8 cellular contexts compared by ENCODE assay signal in the genomic region with DNA sequence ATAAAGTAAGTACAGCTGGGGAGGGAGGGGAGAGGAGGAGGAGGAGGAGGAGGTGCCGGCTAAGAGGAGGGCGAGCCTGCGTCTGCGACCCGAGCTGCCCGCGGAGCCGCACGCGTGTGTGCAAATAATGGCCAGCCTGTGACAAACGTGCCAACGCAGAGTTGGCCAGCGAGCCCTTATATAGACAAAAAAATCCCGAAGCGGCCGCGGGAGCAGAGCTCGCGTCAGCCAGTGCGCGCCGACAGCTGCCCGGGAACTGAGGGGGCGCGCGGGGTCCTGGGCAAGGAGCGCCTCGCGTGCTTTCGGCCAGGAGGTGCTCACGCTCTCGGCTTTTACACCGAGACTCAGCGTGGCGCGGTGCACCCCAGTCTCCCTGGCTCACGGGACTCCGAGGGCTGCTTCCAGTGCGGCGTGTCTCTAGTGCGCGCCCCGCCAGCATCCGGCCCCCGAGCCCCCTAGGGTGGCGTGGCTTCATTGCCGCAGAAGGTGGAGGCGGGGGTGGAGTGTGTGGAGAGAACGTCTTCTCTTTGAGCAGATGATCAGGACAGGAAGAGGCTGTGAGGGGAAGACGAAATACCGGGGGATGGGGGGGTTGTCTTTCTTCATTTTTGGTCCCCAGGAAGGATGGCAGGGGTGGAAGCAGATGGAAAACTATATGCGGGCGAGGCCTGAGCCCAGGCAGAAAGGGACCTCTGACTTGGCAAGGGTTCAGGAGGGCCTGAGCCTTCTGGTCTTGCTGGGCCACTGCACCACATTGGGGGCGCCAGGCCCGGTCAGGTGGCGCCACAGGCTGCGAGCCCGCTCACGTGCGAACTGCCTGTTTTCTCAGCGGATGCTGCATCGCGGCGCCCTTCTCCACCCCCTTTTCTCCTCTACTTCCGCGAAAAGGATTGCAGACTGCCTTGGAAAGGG. TPM values are rescaled to one million over a fixed set of nuclear protein-coding genes. Genes with fewer than 3 reads are reported as not detected.
DNase-seq lines count a peak whose midpoint lies in the region; ATAC-seq and TF ChIP-seq lines count a peak whose summit lies in the region.

No MANE protein-coding gene starts in this region.

- H3K27me3 ChIP-seq in mucosa of rectum (ENCODE audit: control insufficient read depth in 2 of 2, insufficient read depth in 2 of 2, low read length in 2 of 2), result no peaks in the 10 kb centered on the region

- peak overlapping the region; percentile 47; the same call in 1 of the 2 replicates for H3K27ac ChIP-seq in C4-2B
- H3K27ac ChIP-seq in mucosa of rectum (ENCODE audit: low read depth in 2 of 2, low read length in 2 of 2), result peak overlapping the region; percentile 86 to 87

- H3K4me3 ChIP-seq in epithelial cell of proximal tubule (ENCODE audit: low read depth, low read length), result peak overlapping the region; percentile 73
- H3K4me3 ChIP-seq in mucosa of rectum (ENCODE audit: low read length in 2 of 2), result peak overlapping the region; percentile 85 to 91

- peak; percentile 69 for DNase-seq in NK-92 treated with Interleukin-12 subunit alpha and Interleukin-12 subunit beta, amount 100 ng/mL, for 24 hours (lab: John Stamatoyannopoulos, UW)
- DNase-seq in activated CD8-positive, alpha-beta memory T cell treated with anti-CD3 and anti-CD28 coated beads, Interleukin-2, amount 50 U/mL, for 48 hours, result peak; percentile 88
- no peak for DNase-seq in epithelial cell of proximal tubule (ENCODE audit: low read depth)
- DNase-seq in stimulated activated CD8-positive, alpha-beta memory T cell treated with anti-CD3 and anti-CD28 coated beads, Interleukin-4, amount 100 ng/mL, for 24 hours (ENCODE audit: low read depth), result peak; percentile 74

- peak; percentile 46 for ATAC-seq in GM19438 (IDR thresholded peaks at IDR 0.05; ENCODE audit: low read depth, unreplicated experiment)
- ATAC-seq in HG03565 (IDR thresholded peaks at IDR 0.05; ENCODE audit: unreplicated experiment), result peak; percentile 26

- H3K4me1 ChIP-seq in mucosa of rectum (ENCODE audit: control insufficient read depth in 2 of 2, insufficient read depth in 2 of 2, low read length in 2 of 2), result peaks cover 0 to 9% of the 10 kb centered on the region in 2 donors

- no peaks in the 10 kb centered on the region for H3K9me3 ChIP-seq in mucosa of rectum (ENCODE audit: control insufficient read depth in 2 of 2, low read length in 2 of 2)

- no peak for TF ChIP-seq CTCF in C4-2B (conservative IDR thresholded peaks at IDR 0.05)
- peak; percentile 8 for TF ChIP-seq CTCF in epithelial cell of proximal tubule (conservative IDR thresholded peaks at IDR 0.05; ENCODE audit: low read depth, low read length)

- H3K9ac ChIP-seq in mucosa of rectum (ENCODE audit: low read depth in 1 of 2, low read length in 2 of 2), result peak overlapping the region; percentile 53 to 74

- no peaks in the 10 kb centered on the region for H3K36me3 ChIP-seq in mucosa of rectum (ENCODE audit: control insufficient read depth in 2 of 2, insufficient read depth in 2 of 2, low read length in 2 of 2)

RNA-seq across cellular contexts. Expression of gene SLC16A7, which starts 0.7 kb away (rescaled TPM):
- total RNA-seq in epithelial cell of proximal tubule, result 2.4 and 9.3 TPM in 2 replicates
